ENCODE assay signal across 8 cellular contexts in the genomic region with DNA sequence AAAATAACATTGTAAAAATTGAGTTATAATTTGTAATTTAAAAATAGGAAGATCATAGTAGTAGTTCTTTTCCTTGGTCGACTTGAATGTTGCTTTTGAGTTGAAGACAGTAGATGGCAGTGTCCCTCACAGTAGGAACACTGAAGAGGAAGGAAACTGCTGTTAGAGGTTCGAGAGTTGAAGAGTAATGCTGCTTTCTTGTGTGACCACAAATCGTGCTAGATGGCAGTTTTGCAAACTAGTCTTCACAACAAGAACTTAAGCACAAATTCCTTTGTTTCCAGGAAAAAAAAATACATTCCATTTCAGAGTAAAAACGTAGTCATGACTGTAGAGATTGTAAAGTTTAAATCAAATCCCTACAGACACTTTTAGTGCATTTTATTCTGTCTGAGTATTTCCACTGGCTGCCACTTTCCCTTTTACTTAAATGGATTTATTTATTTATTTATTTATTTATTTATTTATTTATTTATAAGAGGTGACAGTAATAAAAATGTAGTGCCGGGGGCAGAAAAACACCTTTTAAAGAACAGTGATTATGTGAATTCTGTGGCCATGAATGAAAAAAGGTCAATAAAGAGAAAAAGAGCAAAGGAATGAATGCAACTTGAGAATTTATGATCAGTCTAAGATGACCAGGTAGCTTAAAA. TPM values are rescaled to one million over a fixed set of nuclear protein-coding genes. Genes with fewer than 3 reads are reported as not detected.
A peak's percentile ranks its signal among the peaks of the same experiment; 100 is the strongest.
DNase-seq lines count a peak whose midpoint lies in the region; ATAC-seq and TF ChIP-seq lines count a peak whose summit lies in the region.

No MANE protein-coding gene starts in this region.

- CTCF ChIA-PET in activated CD4-positive, alpha-beta memory T cell treated with anti-CD3 and anti-CD28 coated beads, Interleukin-2, amount 10 ng/mL, durations not matched to agents 7 days and 5 days (lab: Charles Lee) = interaction anchor here (1.8 kb wide), 1 partner anchor 198 kb away, joined by 4 read pairs; no protein-coding TSS in a partner anchor
- CTCF ChIA-PET in activated CD4-positive, alpha-beta memory T cell treated with anti-CD3 and anti-CD28 coated beads for 36 hours (lab: Charles Lee) = interaction anchor here (0.9 to 1.8 kb wide), 5 partner anchors 10 to 201 kb away, joined by 3 to 7 read pairs (median 4); no protein-coding TSS in a partner anchor

- no peak overlapping the region for H3K4me3 Mint-ChIP-seq in activated CD4-positive, alpha-beta memory T cell treated with anti-CD3 and anti-CD28 coated beads, Interleukin-2, amount 10 ng/mL, durations not matched to agents 7 days and 5 days
- no peak overlapping the region for H3K4me3 Mint-ChIP-seq in activated CD4-positive, alpha-beta memory T cell treated with anti-CD3 and anti-CD28 coated beads for 36 hours
- peak overlapping the region in 2 of 10 donors; percentile 19 to 33 for H3K4me3 Mint-ChIP-seq in naive thymus-derived CD8-positive, alpha-beta T cell

- no peak overlapping the region for H3K4me3 ChIP-seq in Karpas-422 (ENCODE audit: low read length)

- H3K27ac ChIP-seq in Karpas-422 (ENCODE audit: low read length) = peak overlapping the region; percentile 54

- POLR2A ChIA-PET in activated CD4-positive, alpha-beta memory T cell treated with anti-CD3 and anti-CD28 coated beads, Interleukin-2, amount 10 ng/mL, durations not matched to agents 7 days and 5 days (lab: Charles Lee) = no interaction called here
- POLR2A ChIA-PET in activated CD4-positive, alpha-beta memory T cell treated with anti-CD3 and anti-CD28 coated beads for 36 hours (lab: Charles Lee) = no interaction called here
- POLR2A ChIA-PET in naive thymus-derived CD8-positive, alpha-beta T cell (lab: Charles Lee) = no interaction called here

- DNase-seq in activated CD4-positive, alpha-beta memory T cell treated with anti-CD3 and anti-CD28 coated beads, Interleukin-2, amount 10 ng/mL, durations not matched to agents 7 days and 5 days = peak; percentile 27
- no peak for DNase-seq in activated CD4-positive, alpha-beta memory T cell treated with anti-CD3 and anti-CD28 coated beads for 36 hours
- DNase-seq in Karpas-422 (peak; percentile 87), SKM-1 (lab: John Stamatoyannopoulos, UW; ENCODE audit: unreplicated experiment) (peak; percentile 85), erythroblast (lab: John Stamatoyannopoulos, UW) (peak; percentile 54 to 60)
- DNase-seq in naive thymus-derived CD8-positive, alpha-beta T cell = peak in 5 of 10 donors; percentile 21 to 67 (median 40)
- DNase-seq in activated CD8-positive, alpha-beta memory T cell treated with anti-CD3 and anti-CD28 coated beads, Interleukin-2, amount 50 U/mL, for 4 hours = no peak

- intact Hi-C loops in activated CD4-positive, alpha-beta memory T cell treated with anti-CD3 and anti-CD28 coated beads for 36 hours (cut with micrococcal nuclease) = loop anchor here (1.0 to 5.0 kb wide), 4 partner anchors 40 to 200 kb away; no protein-coding TSS in a partner anchor

- H3K4me1 Mint-ChIP-seq in activated CD4-positive, alpha-beta memory T cell treated with anti-CD3 and anti-CD28 coated beads, Interleukin-2, amount 10 ng/mL, durations not matched to agents 7 days and 5 days = peaks cover 39% of the 10 kb centered on the region
- peaks cover 30% of the 10 kb centered on the region for H3K4me1 Mint-ChIP-seq in activated CD4-positive, alpha-beta memory T cell treated with anti-CD3 and anti-CD28 coated beads for 36 hours (ENCODE audit: low read depth)
- H3K4me1 Mint-ChIP-seq in naive thymus-derived CD8-positive, alpha-beta T cell = peaks cover 10 to 27% (median 21%) of the 10 kb centered on the region in 4 donors

- no peak overlapping the region for H2AFZ ChIP-seq in Karpas-422 (ENCODE audit: low read length)

- H3K9me3 ChIP-seq in Karpas-422 (ENCODE audit: low read length) = no peaks in the 10 kb centered on the region

- no peaks in the 10 kb centered on the region for H3K9me2 ChIP-seq in Karpas-422 (replicated peaks; ENCODE audit: insufficient read depth, low read length)

- peak; percentile 78 to 80 for ATAC-seq in naive thymus-derived CD8-positive, alpha-beta T cell
- ATAC-seq in HG03175 (IDR thresholded peaks at IDR 0.05; ENCODE audit: unreplicated experiment) = no peak

- H3K4me1 ChIP-seq in Karpas-422 (ENCODE audit: low read length) = peaks cover 46% of the 10 kb centered on the region

- H3K27me3 ChIP-seq in Karpas-422 (ENCODE audit: low read length) = no peaks in the 10 kb centered on the region

- no peaks in the 10 kb centered on the region for H4K20me1 ChIP-seq in Karpas-422 (ENCODE audit: insufficient read depth, low read depth, low read length)

- 0 out of 2 replicates have a peak overlapping the region, but pooled peaks have one; percentile 19 for H3K9ac ChIP-seq in Karpas-422 (ENCODE audit: low read length)

- H3K4me2 ChIP-seq in Karpas-422 (ENCODE audit: low read depth, low read length, poor library complexity, severe bottlenecking) = no peak overlapping the region

- H3K79me2 ChIP-seq in Karpas-422 (ENCODE audit: low read length) = peaks cover 39% of the 10 kb centered on the region

- no peaks in the 10 kb centered on the region for H3K9me3 Mint-ChIP-seq in activated CD4-positive, alpha-beta memory T cell treated with anti-CD3 and anti-CD28 coated beads, Interleukin-2, amount 10 ng/mL, durations not matched to agents 7 days and 5 days
- no peaks in the 10 kb centered on the region for H3K9me3 Mint-ChIP-seq in activated CD4-positive, alpha-beta memory T cell treated with anti-CD3 and anti-CD28 coated beads for 36 hours
- no peaks in the 10 kb centered on the region for H3K9me3 Mint-ChIP-seq in naive thymus-derived CD8-positive, alpha-beta T cell

- H3K27me3 Mint-ChIP-seq in activated CD4-positive, alpha-beta memory T cell treated with anti-CD3 and anti-CD28 coated beads, Interleukin-2, amount 10 ng/mL, durations not matched to agents 7 days and 5 days = no peaks in the 10 kb centered on the region
- H3K27me3 Mint-ChIP-seq in activated CD4-positive, alpha-beta memory T cell treated with anti-CD3 and anti-CD28 coated beads for 36 hours = no peaks in the 10 kb centered on the region
- H3K27me3 Mint-ChIP-seq in naive thymus-derived CD8-positive, alpha-beta T cell = no peaks in the 10 kb centered on the region

- peaks cover 34% of the 10 kb centered on the region; the same call in 1 of the 2 replicates for H3K36me3 ChIP-seq in Karpas-422 (ENCODE audit: insufficient read depth, low read length)

- peaks cover 47% of the 10 kb centered on the region for H3K36me3 Mint-ChIP-seq in activated CD4-positive, alpha-beta memory T cell treated with anti-CD3 and anti-CD28 coated beads, Interleukin-2, amount 10 ng/mL, durations not matched to agents 7 days and 5 days (ENCODE audit: low read depth)
- peaks cover 32% of the 10 kb centered on the region for H3K36me3 Mint-ChIP-seq in activated CD4-positive, alpha-beta memory T cell treated with anti-CD3 and anti-CD28 coated beads for 36 hours
- peaks cover 0 to 84% (median 5%) of the 10 kb centered on the region in 3 donors for H3K36me3 Mint-ChIP-seq in naive thymus-derived CD8-positive, alpha-beta T cell

- peak overlapping the region; percentile 40 for H3K27ac Mint-ChIP-seq in activated CD4-positive, alpha-beta memory T cell treated with anti-CD3 and anti-CD28 coated beads, Interleukin-2, amount 10 ng/mL, durations not matched to agents 7 days and 5 days
- H3K27ac Mint-ChIP-seq in activated CD4-positive, alpha-beta memory T cell treated with anti-CD3 and anti-CD28 coated beads for 36 hours = no peak overlapping the region
- peak overlapping the region in 1 of 10 donors; percentile 11 for H3K27ac Mint-ChIP-seq in naive thymus-derived CD8-positive, alpha-beta T cell

- no peak for TF ChIP-seq POLR2A in erythroblast (IDR thresholded peaks at IDR 0.05; ENCODE audit: low read length)

RNA-seq across cellular contexts. Expression of a gene that starts 54.6 kb away (rescaled TPM):
- 10 to 100 TPM; 33.2 to 37.9 TPM for total RNA-seq in activated CD4-positive, alpha-beta memory T cell treated with anti-CD3 and anti-CD28 coated beads, Interleukin-2, amount 10 ng/mL, durations not matched to agents 7 days and 5 days
- 10 to 100 TPM; 27.7 to 34.3 TPM for total RNA-seq in activated CD4-positive, alpha-beta memory T cell treated with anti-CD3 and anti-CD28 coated beads for 36 hours
- 33.7 and 35.1 TPM in 2 replicates for total RNA-seq in Karpas-422 (2014; rRNA removed; shearing (Covaris generic); ENCODE audit: low replicate concordance)
- total RNA-seq in naive thymus-derived CD8-positive, alpha-beta T cell = 10 to 100 TPM; 67.6 to 71.4 TPM
- polyA plus RNA-seq in naive thymus-derived CD8-positive, alpha-beta T cell = 10 to 100 TPM in 1 of 3 donors, 1 to 10 TPM in 2; 6.6 to 16.6 (median 8.0) TPM

Comparison
In these comparisons a context has a peak if more than half of its experiments do, and no peak if none do; other contexts are left out.
1. DNase-seq: peak in activated CD4-positive, alpha-beta memory T cell treated with anti-CD3 and anti-CD28 coated beads, Interleukin-2, amount 10 ng/mL, durations not matched to agents 7 days and 5 days (single experiment), Karpas-422 (single experiment), SKM-1 (single experiment) and erythroblast (2 of 2); none in activated CD4-positive, alpha-beta memory T cell treated with anti-CD3 and anti-CD28 coated beads for 36 hours (single experiment) and activated CD8-positive, alpha-beta memory T cell treated with anti-CD3 and anti-CD28 coated beads, Interleukin-2, amount 50 U/mL, for 4 hours (single experiment).